Comparison of ENCODE assay signal across 13 cellular contexts in the genomic region with DNA sequence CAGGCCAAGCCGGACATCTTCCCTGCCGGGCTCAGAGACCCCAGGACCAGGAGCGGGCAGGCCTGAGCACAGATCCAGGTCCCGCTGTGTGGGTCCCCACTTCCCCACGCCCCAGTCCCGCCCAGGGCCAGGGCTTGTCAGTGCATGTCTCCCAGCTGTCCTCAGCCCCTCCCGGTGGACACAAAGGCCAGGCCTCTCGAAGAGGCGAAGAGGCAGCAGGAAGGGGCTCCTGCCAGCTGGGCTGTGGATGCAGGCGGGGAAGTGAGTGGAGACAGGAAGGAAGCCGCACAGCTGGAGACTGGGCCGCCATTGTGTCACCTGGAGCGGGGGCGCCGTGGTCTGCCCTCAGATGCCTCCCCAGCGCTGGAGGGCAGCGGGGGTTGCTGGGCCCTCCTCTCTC. TPM values are rescaled to one million over a fixed set of nuclear protein-coding genes. Genes with fewer than 3 reads are reported as not detected.
DNase-seq lines count a peak whose midpoint lies in the region; ATAC-seq and TF ChIP-seq lines count a peak whose summit lies in the region.
"Had no signal": no experiment of that assay in that cellular context is flagged by ENCODE, and none has a peak within 500 bp of the region (broad histone marks: within the 10 kb centered on the region; RNA-seq: fewer than 3 reads in every experiment).

No MANE protein-coding gene starts in this region.

- H3K9me3 ChIP-seq in DND-41 (ENCODE audit: insufficient read depth, low read length, severe bottlenecking): no peaks in the 10 kb centered on the region
- no peaks in the 10 kb centered on the region for H3K9me3 ChIP-seq in WERI-Rb-1 (ENCODE audit: severe bottlenecking)
- H3K9me3 ChIP-seq in mucosa of descending colon: no peaks in the 10 kb centered on the region

- no peak overlapping the region for H3K4me2 ChIP-seq in DND-41 (ENCODE audit: insufficient read depth, low read length)

- H3K27me3 Mint-ChIP-seq in type B pancreatic cell: peaks cover 7% of the 10 kb centered on the region

- ATAC-seq in DND-41 (ENCODE audit: insufficient read depth, low read depth): peak; percentile 60
- ATAC-seq in mucosa of descending colon: no peak
- ATAC-seq: activated T-cell treated with anti-CD3 and anti-CD28 coated beads, Interleukin-2, amount 50 U/mL, for 72 hours; stimulated activated effector memory CD8-positive, alpha-beta T cell treated with anti-CD3 and anti-CD28 coated beads, Interleukin-12 subunit alpha, Interleukin-12 subunit beta, amount 100 ng/mL, for 72 hours had no signal

- H3K9ac ChIP-seq in DND-41 (ENCODE audit: low read depth, low read length): no peak overlapping the region

- H3K4me3 ChIP-seq in DND-41 (ENCODE audit: low read depth in 1 of 2, low read length in 2 of 2) (no peak overlapping the region), WERI-Rb-1 (ENCODE audit: low read depth, low read length) (no peak overlapping the region), mucosa of descending colon (no peak overlapping the region)

- H3K36me3 ChIP-seq in DND-41 (ENCODE audit: insufficient read depth, low read length) (no peaks in the 10 kb centered on the region), WERI-Rb-1 (no peaks in the 10 kb centered on the region), mucosa of descending colon (ENCODE audit: low read depth) (no peaks in the 10 kb centered on the region)

- H3K36me3 Mint-ChIP-seq in type B pancreatic cell: no peaks in the 10 kb centered on the region

- H3K4me1 ChIP-seq in DND-41 (ENCODE audit: insufficient read depth, low read length) (peaks cover 7% of the 10 kb centered on the region; the same call in 1 of the 2 replicates), mucosa of descending colon (ENCODE audit: low read depth) (no peaks in the 10 kb centered on the region)

- H4K20me1 ChIP-seq in DND-41 (ENCODE audit: insufficient read depth, low read length): peaks cover 3% of the 10 kb centered on the region

- no peak overlapping the region for H3K4me3 Mint-ChIP-seq in type B pancreatic cell
- H3K4me3 Mint-ChIP-seq: activated T-cell treated with anti-CD3 and anti-CD28 coated beads, Interleukin-2, amount 50 U/mL, for 72 hours; central memory CD8-positive, alpha-beta T cell; stimulated activated effector memory CD8-positive, alpha-beta T cell treated with anti-CD3 and anti-CD28 coated beads, Interleukin-12 subunit alpha, Interleukin-12 subunit beta, amount 100 ng/mL, for 72 hours; T-helper 2 cell treated with Interferon-gamma antibody and Interleukin-4, amounts not matched to agents 5 μg/mL and 100 μg/mL, for 36 hours had no signal

- H2AFZ ChIP-seq in DND-41 (ENCODE audit: low read depth, low read length): no peak overlapping the region

- intact Hi-C loops in mucosa of descending colon (cut with DNase I, micrococcal nuclease): loop anchor here in 1 of 2 donors (10.0 kb wide), 1 partner anchor 213 kb away; a partner anchor contains a TSS

- no peaks in the 10 kb centered on the region for H3K9me3 Mint-ChIP-seq in type B pancreatic cell
- H3K9me3 Mint-ChIP-seq: activated T-cell treated with anti-CD3 and anti-CD28 coated beads, Interleukin-2, amount 50 U/mL, for 72 hours; central memory CD8-positive, alpha-beta T cell; stimulated activated effector memory CD8-positive, alpha-beta T cell treated with anti-CD3 and anti-CD28 coated beads, Interleukin-12 subunit alpha, Interleukin-12 subunit beta, amount 100 ng/mL, for 72 hours; T-helper 2 cell treated with Interferon-gamma antibody and Interleukin-4, amounts not matched to agents 5 μg/mL and 100 μg/mL, for 36 hours had no signal

- H3K27ac Mint-ChIP-seq in type B pancreatic cell: no peak overlapping the region
- H3K27ac Mint-ChIP-seq: activated T-cell treated with anti-CD3 and anti-CD28 coated beads, Interleukin-2, amount 50 U/mL, for 72 hours; stimulated activated effector memory CD8-positive, alpha-beta T cell treated with anti-CD3 and anti-CD28 coated beads, Interleukin-12 subunit alpha, Interleukin-12 subunit beta, amount 100 ng/mL, for 72 hours; T-helper 2 cell treated with Interferon-gamma antibody and Interleukin-4, amounts not matched to agents 5 μg/mL and 100 μg/mL, for 36 hours had no signal

- peaks cover 13% of the 10 kb centered on the region for H3K4me1 Mint-ChIP-seq in type B pancreatic cell (ENCODE audit: unreplicated experiment)

- no peaks in the 10 kb centered on the region for H3K79me2 ChIP-seq in DND-41 (ENCODE audit: insufficient read depth, low read length)

- peak; percentile 56 for DNase-seq in DND-41
- peak; percentile 70 for DNase-seq in NCI-H1092 (lab: John Stamatoyannopoulos, UW)
- peak; percentile 55 for DNase-seq in WERI-Rb-1
- peak; percentile 69 for DNase-seq in iPS-NIHi7 (ENCODE audit: extremely low spot score)
- no peak for DNase-seq in mucosa of descending colon
- DNase-seq in type B pancreatic cell (ENCODE audit: extremely low spot score, unreplicated experiment): no peak
- DNase-seq in HEK293T (ENCODE audit: extremely low spot score): no peak
- no peak for DNase-seq in SKM-1 treated with dmso at 0.1 percent for 144 hours (lab: John Stamatoyannopoulos, UW; ENCODE audit: unreplicated experiment)
- DNase-seq: activated T-cell treated with anti-CD3 and anti-CD28 coated beads, Interleukin-2, amount 50 U/mL, for 72 hours; NCI-H1930 had no signal

- H3K27ac ChIP-seq in DND-41 (ENCODE audit: low read length) (no peak overlapping the region), WERI-Rb-1 (peak overlapping the region; percentile 16; the same call in 1 of the 2 replicates)

- TF ChIP-seq CTCF in DND-41 (IDR thresholded peaks at IDR 0.05; ENCODE audit: borderline replicate concordance, extremely low read depth, low read length, poor library complexity, severe bottlenecking) (no peak), WERI-Rb-1 (IDR thresholded peaks at IDR 0.05; ENCODE audit: low read depth, low read length) (no peak), mucosa of descending colon (IDR thresholded peaks at IDR 0.05) (no peak), type B pancreatic cell (conservative IDR thresholded peaks at IDR 0.05) (no peak)

- POLR2A ChIA-PET in HEK293T (lab: Yijun Ruan, JAX): no interaction called here

- H3K27me3 ChIP-seq in DND-41 (ENCODE audit: insufficient read depth, low read length, poor library complexity) (no peaks in the 10 kb centered on the region), WERI-Rb-1 (ENCODE audit: insufficient read depth, low read depth, severe bottlenecking) (no peaks in the 10 kb centered on the region)

- CTCF ChIA-PET in HEK293T (lab: Yijun Ruan, JAX): interaction anchor here (7.9 kb wide), 1 partner anchor 20 kb away, joined by 79 read pairs; no protein-coding TSS in a partner anchor

TF ChIP-seq in HEK293T, 16 proteins besides CTCF, POLR2A, EP300 and RAD21:
- no peak for TF ChIP-seq ELF4 (IDR thresholded peaks at IDR 0.05)
- TF ChIP-seq BHLHE40 (IDR thresholded peaks at IDR 0.05; ENCODE audit: borderline replicate concordance): no peak
- TF ChIP-seq ZNF384 (IDR thresholded peaks at IDR 0.05): no peak
- no peak for TF ChIP-seq CTBP1 (IDR thresholded peaks at IDR 0.05; ENCODE audit: borderline replicate concordance)
- TF ChIP-seq FOXM1 (IDR thresholded peaks at IDR 0.05; ENCODE audit: borderline replicate concordance): no peak

RNA-seq across cellular contexts. Expression of a gene that starts 4.8 kb away (rescaled TPM):
- total RNA-seq in mucosa of descending colon (not detected), type B pancreatic cell (ENCODE audit: low replicate concordance) (not detected in 2 replicates)
- total RNA-seq: activated T-cell treated with anti-CD3 and anti-CD28 coated beads, Interleukin-2, amount 50 U/mL, for 72 hours had no signal

RNA-seq across cellular contexts. Expression of a gene that starts 48.2 kb away (rescaled TPM):
- 10 to 100 TPM; 31.7 to 95.0 (median 71.7) TPM for total RNA-seq in mucosa of descending colon
- total RNA-seq in type B pancreatic cell (ENCODE audit: low replicate concordance): 5.0 and 15.3 TPM in 2 replicates

Comparison
In these comparisons a context has a peak if more than half of its experiments do, and no peak if none do; other contexts are left out.
1. DNase-seq: peak in DND-41 (single experiment), NCI-H1092 (single experiment), WERI-Rb-1 (single experiment) and iPS-NIHi7 (single experiment); none in mucosa of descending colon (0 of 3), type B pancreatic cell (single experiment), HEK293T (single experiment) and SKM-1 treated with dmso at 0.1 percent for 144 hours (single experiment).